In the genomic region with DNA sequence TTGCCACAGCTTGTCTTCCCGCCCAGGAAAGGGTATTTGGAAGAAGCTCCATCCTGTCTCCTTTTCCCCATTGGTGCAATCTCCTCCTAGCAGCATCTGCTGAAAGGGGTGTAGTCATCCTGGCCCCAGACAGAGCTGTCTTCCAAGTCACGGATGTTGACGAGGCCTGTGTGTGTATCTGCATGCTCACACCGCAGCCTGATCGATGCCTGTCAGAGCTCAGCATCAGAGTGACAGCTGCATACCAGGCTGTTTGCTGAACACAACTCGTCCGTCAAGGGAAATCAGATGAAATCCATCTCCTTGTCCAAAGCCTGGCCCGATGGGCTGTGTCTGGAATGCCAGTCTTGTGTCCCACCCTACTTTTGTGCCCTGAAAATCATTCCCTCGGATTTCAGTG, we compare ENCODE assay signal across 20 cellular contexts. TPM values are rescaled to one million over a fixed set of nuclear protein-coding genes. Genes with fewer than 3 reads are reported as not detected.
DNase-seq lines count a peak whose midpoint lies in the region; ATAC-seq and TF ChIP-seq lines count a peak whose summit lies in the region.
"Had no signal": no experiment of that assay in that cellular context is flagged by ENCODE, and none has a peak within 500 bp of the region (broad histone marks: within the 10 kb centered on the region; RNA-seq: fewer than 3 reads in every experiment).

No MANE protein-coding gene starts in this region.

- intact Hi-C loops in upper lobe of right lung (cut with DNase I), result no loop called here
- intact Hi-C loops in activated CD4-positive, alpha-beta T cell treated with anti-CD3 and anti-CD28 coated beads for 36 hours (cut with DNase I, micrococcal nuclease), result no loop called here

- no peaks in the 10 kb centered on the region for H3K27me3 ChIP-seq in CD4-positive, CD25-positive, alpha-beta regulatory T cell (ENCODE audit: control insufficient read depth, insufficient read depth, low read length)
- no peaks in the 10 kb centered on the region for H3K27me3 ChIP-seq in upper lobe of right lung

- no peaks in the 10 kb centered on the region for H3K36me3 ChIP-seq in CD4-positive, CD25-positive, alpha-beta regulatory T cell (ENCODE audit: control insufficient read depth, insufficient read depth, low read length)
- H3K36me3 ChIP-seq in upper lobe of right lung, result no peaks in the 10 kb centered on the region
- H3K36me3 ChIP-seq: HAP-1 had no signal

- DNase-seq in NCI-H2171 treated with DMSO at 0.1 percent for 48 hours (lab: John Stamatoyannopoulos, UW) (peak; percentile 22), NCI-H2171 (lab: John Stamatoyannopoulos, UW) (no peak), NCI-H69 (lab: John Stamatoyannopoulos, UW) (peak; percentile 79), nephron progenitor cell (no peak), upper lobe of right lung (no peak), DMS 273 (lab: John Stamatoyannopoulos, UW; ENCODE audit: unreplicated experiment) (no peak)
- no peak for DNase-seq in CD4-positive, CD25-positive, alpha-beta regulatory T cell
- DNase-seq in activated CD4-positive, alpha-beta T cell treated with anti-CD3 and anti-CD28 coated beads for 36 hours, result no peak
- DNase-seq: KG1, NCI-H510A, PC-9, SHP77 treated with DMSO at 0.1 percent for 48 hours, SW 1271 had no signal

- no peak overlapping the region for H3K4me3 ChIP-seq in CD4-positive, CD25-positive, alpha-beta regulatory T cell (ENCODE audit: low read depth, low read length)
- H3K4me3 ChIP-seq in upper lobe of right lung, result no peak overlapping the region
- H3K4me3 ChIP-seq: GM12878, GM23338, HAP-1, PC-9, SK-N-MC had no signal

- H3K36me3 Mint-ChIP-seq in CD4-positive, CD25-positive, alpha-beta regulatory T cell, result no peaks in the 10 kb centered on the region
- no peaks in the 10 kb centered on the region for H3K36me3 Mint-ChIP-seq in nephron progenitor cell (ENCODE audit: low read depth)
- peaks cover 3% of the 10 kb centered on the region for H3K36me3 Mint-ChIP-seq in activated CD4-positive, alpha-beta T cell treated with anti-CD3 and anti-CD28 coated beads for 36 hours (ENCODE audit: low read depth)

- ATAC-seq in CD4-positive, CD25-positive, alpha-beta regulatory T cell (ENCODE audit: low read depth in 2 of 2), result no peak
- ATAC-seq in upper lobe of right lung, result no peak
- no peak for ATAC-seq in activated CD4-positive, alpha-beta T cell treated with anti-CD3 and anti-CD28 coated beads for 36 hours
- ATAC-seq: GM12878, GM23338 had no signal

- no peaks in the 10 kb centered on the region for H3K4me1 ChIP-seq in CD4-positive, CD25-positive, alpha-beta regulatory T cell (ENCODE audit: control insufficient read depth, insufficient read depth, low read length, poor library complexity, severe bottlenecking)
- H3K4me1 ChIP-seq in upper lobe of right lung, result peaks cover 5% of the 10 kb centered on the region

- peaks cover 5 to 32% (median 13%) of the 10 kb centered on the region in 4 donors for H3K4me1 Mint-ChIP-seq in CD4-positive, CD25-positive, alpha-beta regulatory T cell
- peaks cover 41% of the 10 kb centered on the region for H3K4me1 Mint-ChIP-seq in nephron progenitor cell
- H3K4me1 Mint-ChIP-seq in activated CD4-positive, alpha-beta T cell treated with anti-CD3 and anti-CD28 coated beads for 36 hours, result peaks cover 44% of the 10 kb centered on the region

- H3K9me3 ChIP-seq in CD4-positive, CD25-positive, alpha-beta regulatory T cell (ENCODE audit: control insufficient read depth in 2 of 2, low read length in 2 of 2), result no peaks in the 10 kb centered on the region
- no peaks in the 10 kb centered on the region for H3K9me3 ChIP-seq in upper lobe of right lung
- H3K9me3 ChIP-seq: HAP-1 had no signal

- POLR2A ChIA-PET in activated CD4-positive, alpha-beta T cell treated with anti-CD3 and anti-CD28 coated beads for 36 hours (lab: Charles Lee), result no interaction called here

- peak overlapping the region in 2 of 3 donors; percentile 9 to 57 for H3K27ac Mint-ChIP-seq in CD4-positive, CD25-positive, alpha-beta regulatory T cell
- peak overlapping the region; percentile 73 for H3K27ac Mint-ChIP-seq in nephron progenitor cell
- no peak overlapping the region for H3K27ac Mint-ChIP-seq in activated CD4-positive, alpha-beta T cell treated with anti-CD3 and anti-CD28 coated beads for 36 hours
- H3K27ac Mint-ChIP-seq: GM23338 had no signal

- no peak overlapping the region for H3K27ac ChIP-seq in CD4-positive, CD25-positive, alpha-beta regulatory T cell (ENCODE audit: insufficient read depth, low read length, poor library complexity, severe bottlenecking)
- H3K27ac ChIP-seq in upper lobe of right lung, result no peak overlapping the region
- H3K27ac ChIP-seq: 22Rv1, HL-60, PC-9, SK-N-MC had no signal

- no peaks in the 10 kb centered on the region for H3K27me3 Mint-ChIP-seq in CD4-positive, CD25-positive, alpha-beta regulatory T cell
- peaks cover 5% of the 10 kb centered on the region for H3K27me3 Mint-ChIP-seq in nephron progenitor cell (ENCODE audit: low read depth, poor library complexity)
- H3K27me3 Mint-ChIP-seq in activated CD4-positive, alpha-beta T cell treated with anti-CD3 and anti-CD28 coated beads for 36 hours, result no peaks in the 10 kb centered on the region

- H3K9me3 Mint-ChIP-seq in CD4-positive, CD25-positive, alpha-beta regulatory T cell, result no peaks in the 10 kb centered on the region
- no peaks in the 10 kb centered on the region for H3K9me3 Mint-ChIP-seq in nephron progenitor cell
- H3K9me3 Mint-ChIP-seq in activated CD4-positive, alpha-beta T cell treated with anti-CD3 and anti-CD28 coated beads for 36 hours (ENCODE audit: low read depth), result no peaks in the 10 kb centered on the region
- H3K9me3 Mint-ChIP-seq: GM23338 had no signal

- no peak overlapping the region for H3K4me3 Mint-ChIP-seq in CD4-positive, CD25-positive, alpha-beta regulatory T cell
- no peak overlapping the region for H3K4me3 Mint-ChIP-seq in nephron progenitor cell
- no peak overlapping the region for H3K4me3 Mint-ChIP-seq in activated CD4-positive, alpha-beta T cell treated with anti-CD3 and anti-CD28 coated beads for 36 hours
- H3K4me3 Mint-ChIP-seq: GM23338 had no signal

- CTCF ChIA-PET in activated CD4-positive, alpha-beta T cell treated with anti-CD3 and anti-CD28 coated beads for 36 hours (lab: Charles Lee), result interaction anchor here (0.6 to 1.1 kb wide), 3 partner anchors 11 to 187 kb away, joined by 3 read pairs; no protein-coding TSS in a partner anchor

- no peak for TF ChIP-seq CTCF in nephron progenitor cell (IDR thresholded peaks at IDR 0.05)
- TF ChIP-seq CTCF in upper lobe of right lung (IDR thresholded peaks at IDR 0.05), result no peak

RNA-seq across cellular contexts. Expression of a gene that starts 21.2 kb away (rescaled TPM):
- not detected for total RNA-seq in CD4-positive, CD25-positive, alpha-beta regulatory T cell
- under 1 TPM in 1 of 4 donors, not detected in 3; 0.06 TPM for polyA plus RNA-seq in CD4-positive, CD25-positive, alpha-beta regulatory T cell
- 6.4 TPM for total RNA-seq in upper lobe of right lung
- total RNA-seq in activated CD4-positive, alpha-beta T cell treated with anti-CD3 and anti-CD28 coated beads for 36 hours, result under 1 TPM; 0.37 to 0.50 TPM
- total RNA-seq: HT-29 had no signal

Comparison
In these comparisons a context has a peak if more than half of its experiments do, and no peak if none do; other contexts are left out.
1. DNase-seq: peak in NCI-H2171 treated with DMSO at 0.1 percent for 48 hours (single experiment) and NCI-H69 (single experiment); none in NCI-H2171 (single experiment), CD4-positive, CD25-positive, alpha-beta regulatory T cell (0 of 3), nephron progenitor cell (single experiment), upper lobe of right lung (single experiment), activated CD4-positive, alpha-beta T cell treated with anti-CD3 and anti-CD28 coated beads for 36 hours (single experiment) and DMS 273 (single experiment).